ENCODE assay signal across 8 cellular contexts in genomic region chr12:575948-576612, GRCh38.
A peak's percentile ranks its signal among the peaks of the same experiment; 100 is the strongest.
DNase-seq lines count a peak whose midpoint lies in the region; ATAC-seq and TF ChIP-seq lines count a peak whose summit lies in the region.

No MANE protein-coding gene starts in this region.

- H3K4me3 ChIP-seq in adipocyte (ENCODE audit: low read length) (no peak overlapping the region), left ventricle myocardium inferior (peak overlapping the region; percentile 19), uterus (no peak overlapping the region)

- H3K36me3 Mint-ChIP-seq in CD14-positive monocyte = peaks cover 6 to 11% of the 10 kb centered on the region in 2 donors

- H3K9ac ChIP-seq in adipocyte (ENCODE audit: low read length) = peak overlapping the region; percentile 77

- peaks cover 28% of the 10 kb centered on the region for H3K4me1 Mint-ChIP-seq in CD14-positive monocyte

- peaks cover 0 to 2% (median 0%) of the 10 kb centered on the region in 7 donors for H3K9me3 Mint-ChIP-seq in CD14-positive monocyte

- TF ChIP-seq POLR2A in uterus (IDR thresholded peaks at IDR 0.05) = no peak

- H3K27ac Mint-ChIP-seq in CD14-positive monocyte = peak overlapping the region in 6 of 7 donors; percentile 48 to 92 (median 84)

- intact Hi-C loops in CD14-positive monocyte (cut with micrococcal nuclease) = loop anchor here (2.0 to 10.0 kb wide), 5 partner anchors 46 to 519 kb away; partner anchors contain the start of gene WNK1 (in 2 of the 2)
- intact Hi-C loops in left ventricle myocardium inferior (cut with micrococcal nuclease) = loop anchor here (5.0 kb wide), 2 partner anchors 181 to 241 kb away; no protein-coding TSS in a partner anchor
- intact Hi-C loops in uterus (cut with DNase I; ENCODE audit: low total_unique reads) = loop anchor here (2.0 to 10.0 kb wide), 2 partner anchors 67 to 1029 kb away; no protein-coding TSS in a partner anchor

- peak overlapping the region; percentile 97 for H3K27ac ChIP-seq in left ventricle myocardium inferior (replicated peaks)
- peak overlapping the region; percentile 43 to 66 for H3K27ac ChIP-seq in uterus

- H3K4me3 Mint-ChIP-seq in CD14-positive monocyte = peak overlapping the region; percentile 64 to 73

- H3K36me3 ChIP-seq in adipocyte (ENCODE audit: control insufficient read depth, insufficient read depth, low read length, severe bottlenecking) (no peaks in the 10 kb centered on the region), left ventricle myocardium inferior (no peaks in the 10 kb centered on the region), uterus (no peaks in the 10 kb centered on the region)

- no peaks in the 10 kb centered on the region for H3K27me3 ChIP-seq in adipocyte (replicated peaks; ENCODE audit: control insufficient read depth, insufficient read depth, low read length)
- no peaks in the 10 kb centered on the region for H3K27me3 ChIP-seq in left ventricle myocardium inferior (ENCODE audit: low read depth)
- H3K27me3 ChIP-seq in uterus = no peaks in the 10 kb centered on the region

- TF ChIP-seq CTCF in CD14-positive monocyte (IDR thresholded peaks at IDR 0.05) (peak; percentile 99), left ventricle myocardium inferior (IDR thresholded peaks at IDR 0.05; ENCODE audit: borderline replicate concordance) (peak; percentile 99), uterus (IDR thresholded peaks at IDR 0.05) (peak; percentile 97 to 100 (median 98))

- DNase-seq in CD14-positive monocyte (ENCODE audit: low spot score) = peak; percentile 68
- DNase-seq in MV-4-11 (lab: John Stamatoyannopoulos, UW) = peak; percentile 90
- DNase-seq in T follicular helper cell (ENCODE audit: low read depth) = peak; percentile 66
- DNase-seq in adipocyte (ENCODE audit: low read depth) = peak; percentile 85
- peak; percentile 84 for DNase-seq in left ventricle myocardium inferior
- DNase-seq in putamen (ENCODE audit: low spot score) = peak; percentile 70
- DNase-seq in uterus = peak; percentile 67 to 83

- ATAC-seq in GM21367 (IDR thresholded peaks at IDR 0.05; ENCODE audit: unreplicated experiment) = peak; percentile 73

- H3K9me3 ChIP-seq in adipocyte (ENCODE audit: control insufficient read depth, low read length) = no peaks in the 10 kb centered on the region
- no peaks in the 10 kb centered on the region for H3K9me3 ChIP-seq in left ventricle myocardium inferior (replicated peaks)
- no peaks in the 10 kb centered on the region for H3K9me3 ChIP-seq in uterus

- peaks cover 0 to 6% (median 0%) of the 10 kb centered on the region in 3 donors for H3K27me3 Mint-ChIP-seq in CD14-positive monocyte (ENCODE audit: low read depth in 3 of 3)

- H3K4me1 ChIP-seq in adipocyte (ENCODE audit: control insufficient read depth, insufficient read depth, low read length) = peaks cover 34% of the 10 kb centered on the region
- H3K4me1 ChIP-seq in left ventricle myocardium inferior = peaks cover 92% of the 10 kb centered on the region
- H3K4me1 ChIP-seq in uterus = no peaks in the 10 kb centered on the region
